22 cellular contexts compared by ENCODE assay signal in the genomic region with DNA sequence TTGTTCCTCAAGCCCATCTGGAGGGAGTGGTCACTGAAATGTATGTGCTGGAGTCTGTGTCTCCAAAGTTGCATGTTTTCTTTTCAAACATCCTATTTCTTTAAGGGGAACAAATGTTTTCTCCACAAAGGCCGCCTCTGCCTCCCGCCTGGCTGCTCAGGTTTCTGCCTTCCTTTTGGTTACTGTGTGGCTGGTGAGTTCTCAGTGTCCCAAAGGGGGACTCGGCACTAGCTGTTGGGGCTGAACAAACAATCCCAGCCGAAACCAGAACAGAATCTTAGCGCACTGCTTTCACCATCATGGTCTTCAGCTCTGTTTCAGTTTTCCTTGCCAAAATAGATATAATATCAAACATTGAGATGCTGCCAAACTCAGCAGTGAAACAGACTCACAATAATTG.
"Had no signal": no experiment of that assay in that cellular context is flagged by ENCODE, and none has a peak within 500 bp of the region (broad histone marks: within the 10 kb centered on the region; RNA-seq: fewer than 3 reads in every experiment).

No MANE protein-coding gene starts in this region.

- H3K9me3 ChIP-seq: upper lobe of right lung had no signal

- H3K4me3 ChIP-seq: upper lobe of right lung had no signal

- DNase-seq: activated CD4-positive, alpha-beta T cell treated with anti-CD3 and anti-CD28 coated beads, Interleukin-2, amount 50 U/mL, for 4 hours; activated CD8-positive, alpha-beta memory T cell treated with anti-CD3 and anti-CD28 coated beads, Interleukin-2, amount 10 ng/mL, durations not matched to agents 7 days and 5 days; activated effector memory CD4-positive, alpha-beta T cell treated with Interleukin-2 at 50 U/mL for 16 hours; activated T-cell treated with anti-CD3 and anti-CD28 coated beads, Interleukin-2, amount 50 U/mL, for 24 hours; amygdala; brain microvascular endothelial cell; cerebellar nuclear complex; endodermal cell; erythroblast; glutamatergic neuron; left colon; posterior cingulate gyrus; right cardiac atrium; stimulated activated CD4-positive, alpha-beta T cell treated with anti-CD3 and anti-CD28 coated beads, Interleukin-2, amount 100 ng/mL, for 24 hours; stimulated activated naive B cell treated with anti-CD40 and anti-IgM and Interleukin-4, amounts not matched to agents 10 μg/mL and 1 μg/mL and 100 μg/mL, for 72 hours; T-helper 2 cell; upper lobe of right lung had no signal

- H3K4me3 Mint-ChIP-seq: activated CD8-positive, alpha-beta memory T cell treated with anti-CD3 and anti-CD28 coated beads, Interleukin-2, amount 10 ng/mL, durations not matched to agents 7 days and 5 days; activated T-cell treated with anti-CD3 and anti-CD28 coated beads, Interleukin-2, amount 50 U/mL, for 24 hours; endodermal cell; memory B cell; neural crest cell; stimulated activated naive B cell treated with anti-CD40 and anti-IgM and Interleukin-4, amounts not matched to agents 10 μg/mL and 1 μg/mL and 100 μg/mL, for 72 hours had no signal

- H3K27ac Mint-ChIP-seq: activated CD8-positive, alpha-beta memory T cell treated with anti-CD3 and anti-CD28 coated beads, Interleukin-2, amount 10 ng/mL, durations not matched to agents 7 days and 5 days; activated naive CD4-positive, alpha-beta T cell treated with anti-CD3 and anti-CD28 coated beads, Interleukin-2, amount 50 U/mL, for 72 hours; activated T-cell treated with anti-CD3 and anti-CD28 coated beads, Interleukin-2, amount 50 U/mL, for 24 hours; endodermal cell; memory B cell; stimulated activated naive B cell treated with anti-CD40 and anti-IgM and Interleukin-4, amounts not matched to agents 10 μg/mL and 1 μg/mL and 100 μg/mL, for 72 hours had no signal

- H3K27me3 ChIP-seq: brain microvascular endothelial cell, upper lobe of right lung had no signal

- H3K4me1 Mint-ChIP-seq: activated CD8-positive, alpha-beta memory T cell treated with anti-CD3 and anti-CD28 coated beads, Interleukin-2, amount 10 ng/mL, durations not matched to agents 7 days and 5 days; endodermal cell; memory B cell; neural crest cell; stimulated activated naive B cell treated with anti-CD40 and anti-IgM and Interleukin-4, amounts not matched to agents 10 μg/mL and 1 μg/mL and 100 μg/mL, for 72 hours had no signal

- H3K27me3 Mint-ChIP-seq: activated CD8-positive, alpha-beta memory T cell treated with anti-CD3 and anti-CD28 coated beads, Interleukin-2, amount 10 ng/mL, durations not matched to agents 7 days and 5 days; activated T-cell treated with anti-CD3 and anti-CD28 coated beads, Interleukin-2, amount 50 U/mL, for 24 hours; memory B cell; stimulated activated naive B cell treated with anti-CD40 and anti-IgM and Interleukin-4, amounts not matched to agents 10 μg/mL and 1 μg/mL and 100 μg/mL, for 72 hours had no signal

- H3K9me3 Mint-ChIP-seq: activated T-cell treated with anti-CD3 and anti-CD28 coated beads, Interleukin-2, amount 50 U/mL, for 24 hours; endodermal cell; memory B cell; neural crest cell had no signal

- H3K36me3 ChIP-seq: brain microvascular endothelial cell, upper lobe of right lung had no signal

- FAIRE-seq: TTC549 had no signal

- H3K27ac ChIP-seq: brain microvascular endothelial cell, upper lobe of right lung had no signal

- ATAC-seq: activated CD4-positive, CD25-positive, alpha-beta regulatory T cell treated with anti-CD3 and anti-CD28 coated beads, Interleukin-2, amount 50 U/mL, for 24 hours; activated CD8-positive, alpha-beta memory T cell treated with anti-CD3 and anti-CD28 coated beads, Interleukin-2, amount 10 ng/mL, durations not matched to agents 7 days and 5 days; activated naive CD4-positive, alpha-beta T cell treated with anti-CD3 and anti-CD28 coated beads, Interleukin-2, amount 50 U/mL, for 72 hours; left colon; stimulated activated naive B cell treated with anti-CD40 and anti-IgM and Interleukin-4, amounts not matched to agents 10 μg/mL and 1 μg/mL and 100 μg/mL, for 72 hours; upper lobe of right lung had no signal

- H3K36me3 Mint-ChIP-seq: activated CD8-positive, alpha-beta memory T cell treated with anti-CD3 and anti-CD28 coated beads, Interleukin-2, amount 10 ng/mL, durations not matched to agents 7 days and 5 days; activated naive CD4-positive, alpha-beta T cell treated with anti-CD3 and anti-CD28 coated beads, Interleukin-2, amount 50 U/mL, for 72 hours; memory B cell; stimulated activated naive B cell treated with anti-CD40 and anti-IgM and Interleukin-4, amounts not matched to agents 10 μg/mL and 1 μg/mL and 100 μg/mL, for 72 hours had no signal

- H3K4me1 ChIP-seq: upper lobe of right lung had no signal
